In the genomic region with DNA sequence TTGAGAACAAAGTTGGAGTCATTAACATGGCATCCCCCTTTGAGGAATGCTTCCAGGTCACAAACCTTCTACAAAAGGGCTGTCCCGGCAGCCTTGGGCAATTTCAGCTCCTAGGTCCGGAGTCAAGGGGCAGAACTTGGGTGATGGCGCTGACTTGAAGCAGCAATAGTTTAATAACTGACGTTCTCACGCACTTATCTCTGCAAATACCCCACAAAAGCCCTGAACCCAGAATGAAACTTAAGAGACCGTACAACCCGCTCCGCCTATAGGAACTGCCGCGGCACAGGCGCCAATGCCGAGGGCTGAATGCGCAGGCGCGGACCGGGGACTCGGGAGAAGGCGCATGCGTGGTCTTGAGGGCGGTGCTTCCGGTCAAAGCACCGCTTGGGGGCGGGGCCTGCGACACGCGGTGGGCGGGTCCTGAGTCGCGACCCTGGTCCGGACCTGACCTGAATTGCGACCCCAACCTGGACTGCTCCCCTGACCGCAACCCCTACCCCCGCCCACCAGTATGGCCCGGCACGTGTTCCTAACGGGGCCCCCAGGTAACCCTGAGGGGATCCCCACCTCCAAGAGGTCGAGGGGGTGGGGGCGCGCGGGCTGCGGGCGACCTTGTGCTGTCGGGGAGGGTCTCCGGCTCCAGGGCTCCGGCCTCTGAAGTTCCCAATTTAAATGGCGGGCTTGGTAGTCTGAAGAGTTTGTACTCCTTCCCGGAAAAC, we compare ENCODE assay signal across 8 cellular contexts. TPM values are rescaled to one million over a fixed set of nuclear protein-coding genes. Genes with fewer than 3 reads are reported as not detected.
DNase-seq lines count a peak whose midpoint lies in the region; ATAC-seq and TF ChIP-seq lines count a peak whose summit lies in the region.

A gene with protein sequence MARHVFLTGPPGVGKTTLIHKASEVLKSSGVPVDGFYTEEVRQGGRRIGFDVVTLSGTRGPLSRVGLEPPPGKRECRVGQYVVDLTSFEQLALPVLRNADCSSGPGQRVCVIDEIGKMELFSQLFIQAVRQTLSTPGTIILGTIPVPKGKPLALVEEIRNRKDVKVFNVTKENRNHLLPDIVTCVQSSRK (plus strand): TSS at position 415 of the 722 bp plus-strand sequence. CDS start 100 bp downstream, at position 515.

- H3K36me3 ChIP-seq in ACC112 (ENCODE audit: insufficient read depth, low read length) (no peaks in the 10 kb centered on the region), WERI-Rb-1 (0 out of 2 replicates have a peak, but pooled peaks cover 4% of the 10 kb centered on the region), mammary epithelial cell (ENCODE audit: insufficient read depth, low read length) (no peaks in the 10 kb centered on the region), smooth muscle cell (ENCODE audit: low read depth) (no peaks in the 10 kb centered on the region)

- DNase-seq in NCI-H2227 (lab: John Stamatoyannopoulos, UW; ENCODE audit: unreplicated experiment) (peak; percentile 97), WERI-Rb-1 (peak; percentile 99), mammary epithelial cell (peak; percentile 86), iPS-NIHi11 (ENCODE audit: low spot score) (peak; percentile 99), smooth muscle cell (lab: John Stamatoyannopoulos, UW; ENCODE audit: unreplicated experiment) (peak; percentile 87)

- dilution Hi-C loops in mammary epithelial cell (cut with HindIII; ENCODE audit: low sequenced_read_pairs), result no loop called here

- BruUV-seq in mammary epithelial cell (replicated peaks; lab: Mats Ljungman, UMichigan), result no TSS peak

- H3K9me3 ChIP-seq in WERI-Rb-1 (ENCODE audit: severe bottlenecking) (no peaks in the 10 kb centered on the region), mammary epithelial cell (replicated peaks; ENCODE audit: insufficient read depth, low read length) (no peaks in the 10 kb centered on the region), smooth muscle cell (replicated peaks; ENCODE audit: low read depth) (no peaks in the 10 kb centered on the region)

- H3K4me3 ChIP-seq in ACC112 (ENCODE audit: low read depth, low read length), result peak within 1 kb of the TSS; percentile 81
- H3K4me3 ChIP-seq in WERI-Rb-1 (ENCODE audit: low read depth, low read length), result peak within 1 kb of the TSS; percentile 79
- H3K4me3 ChIP-seq in mammary epithelial cell (replicated peaks in 1 of 3; ENCODE audit: insufficient read depth in 1 of 3, low read depth in 2 of 3, low read length in 3 of 3), result peak within 1 kb of the TSS; percentile 78 to 94 (median 86)
- H3K4me3 ChIP-seq in smooth muscle cell, result peak within 1 kb of the TSS; percentile 85

- ATAC-seq in GM18868 (IDR thresholded peaks at IDR 0.05; ENCODE audit: unreplicated experiment), result peak; percentile 82
- ATAC-seq in HG03108 (IDR thresholded peaks at IDR 0.05; ENCODE audit: unreplicated experiment), result peak; percentile 86

- H3K79me2 ChIP-seq in ACC112 (ENCODE audit: control insufficient read depth, insufficient read depth, low read length, unreplicated experiment) (peaks cover 13% of the 10 kb centered on the region), mammary epithelial cell (ENCODE audit: insufficient read depth, low read length) (peaks cover 38% of the 10 kb centered on the region), smooth muscle cell (ENCODE audit: low read depth) (peaks cover 4% of the 10 kb centered on the region)

- intact Hi-C loops in mammary epithelial cell (cut with micrococcal nuclease), result loop anchor here (10.0 kb wide), 1 partner anchor 156 kb away; no protein-coding TSS in a partner anchor

- H3K4me1 ChIP-seq in ACC112 (ENCODE audit: control insufficient read depth, insufficient read depth, low read length, unreplicated experiment) (peaks cover 22% of the 10 kb centered on the region), mammary epithelial cell (ENCODE audit: insufficient read depth, low read length) (peaks cover 26% of the 10 kb centered on the region), smooth muscle cell (ENCODE audit: low read depth) (peaks cover 17% of the 10 kb centered on the region)

- H2AFZ ChIP-seq in ACC112 (ENCODE audit: low read length, unreplicated experiment) (peak within 1 kb of the TSS; percentile 98), mammary epithelial cell (ENCODE audit: low read depth, low read length) (peak within 1 kb of the TSS; percentile 98), smooth muscle cell (ENCODE audit: low read depth) (peak within 1 kb of the TSS; percentile 91)

- in situ Hi-C loops in mammary epithelial cell (cut with MboI; ENCODE audit: low sequenced_read_pairs in 2 of 2), result loop anchor here (5.0 to 25.0 kb wide), 2 partner anchors 313 kb away; a partner anchor contains a TSS

- H3K4me2 ChIP-seq in mammary epithelial cell (ENCODE audit: insufficient read depth, low read depth, low read length) (peak within 1 kb of the TSS; percentile 88), smooth muscle cell (peak within 1 kb of the TSS; percentile 95)

- CTCF ChIA-PET in mammary epithelial cell (lab: Charles Lee; ENCODE audit: low non-redundant PET), result no interaction called here

- H3F3A ChIP-seq in smooth muscle cell (ENCODE audit: low read depth), result no peaks in the 10 kb centered on the region

- TF ChIP-seq CTCF in WERI-Rb-1 (IDR thresholded peaks at IDR 0.05; ENCODE audit: low read depth, low read length) (peak; percentile 28; the same call in 1 of the 2 replicates), mammary epithelial cell (conservative IDR thresholded peaks at IDR 0.05 in 1 of 2, IDR thresholded peaks at IDR 0.05 in 1 of 2; ENCODE audit: extremely low read depth in 1 of 2, insufficient read depth in 1 of 2, low read depth in 1 of 2, low read length in 2 of 2) (peak in 1 of 2 donors; percentile 15), smooth muscle cell (IDR thresholded peaks at IDR 0.05; ENCODE audit: borderline replicate concordance, insufficient read depth, poor library complexity, severe bottlenecking) (no peak)

- H4K20me1 ChIP-seq in mammary epithelial cell (ENCODE audit: insufficient read depth, low read length), result no peaks in the 10 kb centered on the region
- no peaks in the 10 kb centered on the region for H4K20me1 ChIP-seq in smooth muscle cell (ENCODE audit: low read depth)

- H3K9ac ChIP-seq in mammary epithelial cell (ENCODE audit: insufficient read depth, low read length) (peak within 1 kb of the TSS; percentile 66), smooth muscle cell (ENCODE audit: low read depth) (peak within 1 kb of the TSS; percentile 65)

- 2% methylated on average over 23 of the region's 47 CpGs for WGBS in mammary epithelial cell (ENCODE audit: low coverage, missing lambda C conversion rate)
- 1% methylated on average over 30 of the region's 47 CpGs for WGBS in smooth muscle cell (ENCODE audit: low lambda C conversion rate)

- H3K27me3 ChIP-seq in ACC112 (ENCODE audit: insufficient read depth, low read length) (no peaks in the 10 kb centered on the region), WERI-Rb-1 (ENCODE audit: insufficient read depth, low read depth, severe bottlenecking) (no peaks in the 10 kb centered on the region), mammary epithelial cell (ENCODE audit: insufficient read depth, low read length) (no peaks in the 10 kb centered on the region), smooth muscle cell (ENCODE audit: low read depth) (no peaks in the 10 kb centered on the region)

- peak within 1 kb of the TSS; percentile 50 for H3K27ac ChIP-seq in ACC112 (ENCODE audit: low read depth, low read length)
- peak within 1 kb of the TSS; percentile 77 for H3K27ac ChIP-seq in WERI-Rb-1
- H3K27ac ChIP-seq in mammary epithelial cell (ENCODE audit: insufficient read depth, low read depth, low read length), result peak within 1 kb of the TSS; percentile 64
- H3K27ac ChIP-seq in smooth muscle cell (ENCODE audit: low read depth), result peak within 1 kb of the TSS; percentile 71

RNA-seq across cellular contexts. Expression of the gene that starts here (rescaled TPM):
- total RNA-seq in mammary epithelial cell, result 10 to 100 TPM; 15.3 to 47.0 TPM
- polyA plus RNA-seq in mammary epithelial cell, result 23.3 TPM
- polyA minus RNA-seq in mammary epithelial cell, result 7.8 TPM
- 39.2 and 40.9 TPM in 2 replicates for total RNA-seq in smooth muscle cell
- polyA plus RNA-seq in smooth muscle cell, result 54.3 and 59.2 TPM in 2 replicates

Comparison
In these comparisons a context has a peak if more than half of its experiments do, and no peak if none do; other contexts are left out.
1. Peak in every context shown above with its lines: DNase-seq, ATAC-seq, H3K4me3 ChIP-seq and H3K27ac ChIP-seq.